1 cellular context compared by ENCODE assay signal in the genomic region with DNA sequence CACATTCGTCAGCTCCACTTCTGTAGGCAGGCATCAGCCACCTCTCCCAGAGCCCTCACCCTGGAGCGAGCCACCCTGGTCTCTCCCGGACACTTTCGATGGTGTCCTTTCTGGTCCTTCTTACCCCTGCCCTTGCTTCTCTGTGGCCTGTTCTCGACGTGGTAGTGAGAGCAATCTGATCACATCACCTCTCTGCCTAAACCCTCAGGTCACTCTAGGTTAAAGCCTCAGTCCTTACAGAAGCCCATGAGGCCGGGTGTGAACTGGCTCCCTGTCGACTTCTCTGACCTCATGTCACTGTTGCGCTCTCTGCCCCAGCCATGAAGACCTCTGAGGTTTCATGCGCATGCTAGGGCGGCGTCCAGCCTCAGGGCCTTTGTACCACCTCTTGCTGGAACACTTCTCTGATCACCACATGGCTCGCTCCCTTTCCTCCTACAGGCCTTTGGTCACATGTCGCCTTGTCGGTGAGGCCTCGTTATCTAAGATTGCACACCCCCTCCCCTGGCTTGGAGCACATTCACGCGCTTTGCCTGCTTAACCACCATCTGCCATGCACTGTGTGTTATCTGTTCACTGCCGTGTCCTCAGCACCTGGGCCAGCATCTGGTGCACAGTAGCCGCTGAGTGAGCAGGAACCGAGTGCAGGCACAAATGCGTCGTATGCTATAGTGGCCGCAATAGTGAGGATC.
A peak's percentile ranks its signal among the peaks of the same experiment; 100 is the strongest.
TF ChIP-seq lines count a peak whose summit lies in the region.

No MANE protein-coding gene starts in this region.

TF ChIP-seq in K562, 482 proteins besides CTCF, POLR2A, EP300 and RAD21 (continued from another document and continues in another):
- TF ChIP-seq, protein P1, sequence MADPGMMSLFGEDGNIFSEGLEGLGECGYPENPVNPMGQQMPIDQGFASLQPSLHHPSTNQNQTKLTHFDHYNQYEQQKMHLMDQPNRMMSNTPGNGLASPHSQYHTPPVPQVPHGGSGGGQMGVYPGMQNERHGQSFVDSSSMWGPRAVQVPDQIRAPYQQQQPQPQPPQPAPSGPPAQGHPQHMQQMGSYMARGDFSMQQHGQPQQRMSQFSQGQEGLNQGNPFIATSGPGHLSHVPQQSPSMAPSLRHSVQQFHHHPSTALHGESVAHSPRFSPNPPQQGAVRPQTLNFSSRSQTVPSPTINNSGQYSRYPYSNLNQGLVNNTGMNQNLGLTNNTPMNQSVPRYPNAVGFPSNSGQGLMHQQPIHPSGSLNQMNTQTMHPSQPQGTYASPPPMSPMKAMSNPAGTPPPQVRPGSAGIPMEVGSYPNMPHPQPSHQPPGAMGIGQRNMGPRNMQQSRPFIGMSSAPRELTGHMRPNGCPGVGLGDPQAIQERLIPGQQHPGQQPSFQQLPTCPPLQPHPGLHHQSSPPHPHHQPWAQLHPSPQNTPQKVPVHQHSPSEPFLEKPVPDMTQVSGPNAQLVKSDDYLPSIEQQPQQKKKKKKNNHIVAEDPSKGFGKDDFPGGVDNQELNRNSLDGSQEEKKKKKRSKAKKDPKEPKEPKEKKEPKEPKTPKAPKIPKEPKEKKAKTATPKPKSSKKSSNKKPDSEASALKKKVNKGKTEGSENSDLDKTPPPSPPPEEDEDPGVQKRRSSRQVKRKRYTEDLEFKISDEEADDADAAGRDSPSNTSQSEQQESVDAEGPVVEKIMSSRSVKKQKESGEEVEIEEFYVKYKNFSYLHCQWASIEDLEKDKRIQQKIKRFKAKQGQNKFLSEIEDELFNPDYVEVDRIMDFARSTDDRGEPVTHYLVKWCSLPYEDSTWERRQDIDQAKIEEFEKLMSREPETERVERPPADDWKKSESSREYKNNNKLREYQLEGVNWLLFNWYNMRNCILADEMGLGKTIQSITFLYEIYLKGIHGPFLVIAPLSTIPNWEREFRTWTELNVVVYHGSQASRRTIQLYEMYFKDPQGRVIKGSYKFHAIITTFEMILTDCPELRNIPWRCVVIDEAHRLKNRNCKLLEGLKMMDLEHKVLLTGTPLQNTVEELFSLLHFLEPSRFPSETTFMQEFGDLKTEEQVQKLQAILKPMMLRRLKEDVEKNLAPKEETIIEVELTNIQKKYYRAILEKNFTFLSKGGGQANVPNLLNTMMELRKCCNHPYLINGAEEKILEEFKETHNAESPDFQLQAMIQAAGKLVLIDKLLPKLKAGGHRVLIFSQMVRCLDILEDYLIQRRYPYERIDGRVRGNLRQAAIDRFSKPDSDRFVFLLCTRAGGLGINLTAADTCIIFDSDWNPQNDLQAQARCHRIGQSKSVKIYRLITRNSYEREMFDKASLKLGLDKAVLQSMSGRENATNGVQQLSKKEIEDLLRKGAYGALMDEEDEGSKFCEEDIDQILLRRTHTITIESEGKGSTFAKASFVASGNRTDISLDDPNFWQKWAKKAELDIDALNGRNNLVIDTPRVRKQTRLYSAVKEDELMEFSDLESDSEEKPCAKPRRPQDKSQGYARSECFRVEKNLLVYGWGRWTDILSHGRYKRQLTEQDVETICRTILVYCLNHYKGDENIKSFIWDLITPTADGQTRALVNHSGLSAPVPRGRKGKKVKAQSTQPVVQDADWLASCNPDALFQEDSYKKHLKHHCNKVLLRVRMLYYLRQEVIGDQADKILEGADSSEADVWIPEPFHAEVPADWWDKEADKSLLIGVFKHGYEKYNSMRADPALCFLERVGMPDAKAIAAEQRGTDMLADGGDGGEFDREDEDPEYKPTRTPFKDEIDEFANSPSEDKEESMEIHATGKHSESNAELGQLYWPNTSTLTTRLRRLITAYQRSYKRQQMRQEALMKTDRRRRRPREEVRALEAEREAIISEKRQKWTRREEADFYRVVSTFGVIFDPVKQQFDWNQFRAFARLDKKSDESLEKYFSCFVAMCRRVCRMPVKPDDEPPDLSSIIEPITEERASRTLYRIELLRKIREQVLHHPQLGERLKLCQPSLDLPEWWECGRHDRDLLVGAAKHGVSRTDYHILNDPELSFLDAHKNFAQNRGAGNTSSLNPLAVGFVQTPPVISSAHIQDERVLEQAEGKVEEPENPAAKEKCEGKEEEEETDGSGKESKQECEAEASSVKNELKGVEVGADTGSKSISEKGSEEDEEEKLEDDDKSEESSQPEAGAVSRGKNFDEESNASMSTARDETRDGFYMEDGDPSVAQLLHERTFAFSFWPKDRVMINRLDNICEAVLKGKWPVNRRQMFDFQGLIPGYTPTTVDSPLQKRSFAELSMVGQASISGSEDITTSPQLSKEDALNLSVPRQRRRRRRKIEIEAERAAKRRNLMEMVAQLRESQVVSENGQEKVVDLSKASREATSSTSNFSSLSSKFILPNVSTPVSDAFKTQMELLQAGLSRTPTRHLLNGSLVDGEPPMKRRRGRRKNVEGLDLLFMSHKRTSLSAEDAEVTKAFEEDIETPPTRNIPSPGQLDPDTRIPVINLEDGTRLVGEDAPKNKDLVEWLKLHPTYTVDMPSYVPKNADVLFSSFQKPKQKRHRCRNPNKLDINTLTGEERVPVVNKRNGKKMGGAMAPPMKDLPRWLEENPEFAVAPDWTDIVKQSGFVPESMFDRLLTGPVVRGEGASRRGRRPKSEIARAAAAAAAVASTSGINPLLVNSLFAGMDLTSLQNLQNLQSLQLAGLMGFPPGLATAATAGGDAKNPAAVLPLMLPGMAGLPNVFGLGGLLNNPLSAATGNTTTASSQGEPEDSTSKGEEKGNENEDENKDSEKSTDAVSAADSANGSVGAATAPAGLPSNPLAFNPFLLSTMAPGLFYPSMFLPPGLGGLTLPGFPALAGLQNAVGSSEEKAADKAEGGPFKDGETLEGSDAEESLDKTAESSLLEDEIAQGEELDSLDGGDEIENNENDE (IDR thresholded peaks at IDR 0.05; ENCODE audit: low read depth, low read length) = no peak
- no peak for TF ChIP-seq GATAD2B (IDR thresholded peaks at IDR 0.05; ENCODE audit: borderline replicate concordance)
- peak; percentile 83 for TF ChIP-seq ZNF766 (CRISPR knock-in tag; conservative IDR thresholded peaks at IDR 0.05)
- no peak for TF ChIP-seq ELF1 (tag; IDR thresholded peaks at IDR 0.05)
- peak; percentile 87 for TF ChIP-seq FOXM1 (IDR thresholded peaks at IDR 0.05; ENCODE audit: low read depth)
- TF ChIP-seq FOXM1 (CRISPR knock-in tag; IDR thresholded peaks at IDR 0.05; ENCODE audit: low read depth) = no peak
- peak; percentile 71 for TF ChIP-seq ZNF24 (IDR thresholded peaks at IDR 0.05)
- TF ChIP-seq DNMT1 (IDR thresholded peaks at IDR 0.05) = no peak
- TF ChIP-seq, protein P2, sequence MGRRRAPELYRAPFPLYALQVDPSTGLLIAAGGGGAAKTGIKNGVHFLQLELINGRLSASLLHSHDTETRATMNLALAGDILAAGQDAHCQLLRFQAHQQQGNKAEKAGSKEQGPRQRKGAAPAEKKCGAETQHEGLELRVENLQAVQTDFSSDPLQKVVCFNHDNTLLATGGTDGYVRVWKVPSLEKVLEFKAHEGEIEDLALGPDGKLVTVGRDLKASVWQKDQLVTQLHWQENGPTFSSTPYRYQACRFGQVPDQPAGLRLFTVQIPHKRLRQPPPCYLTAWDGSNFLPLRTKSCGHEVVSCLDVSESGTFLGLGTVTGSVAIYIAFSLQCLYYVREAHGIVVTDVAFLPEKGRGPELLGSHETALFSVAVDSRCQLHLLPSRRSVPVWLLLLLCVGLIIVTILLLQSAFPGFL (CRISPR knock-in tag; IDR thresholded peaks at IDR 0.05) = no peak
- TF ChIP-seq, protein P3, sequence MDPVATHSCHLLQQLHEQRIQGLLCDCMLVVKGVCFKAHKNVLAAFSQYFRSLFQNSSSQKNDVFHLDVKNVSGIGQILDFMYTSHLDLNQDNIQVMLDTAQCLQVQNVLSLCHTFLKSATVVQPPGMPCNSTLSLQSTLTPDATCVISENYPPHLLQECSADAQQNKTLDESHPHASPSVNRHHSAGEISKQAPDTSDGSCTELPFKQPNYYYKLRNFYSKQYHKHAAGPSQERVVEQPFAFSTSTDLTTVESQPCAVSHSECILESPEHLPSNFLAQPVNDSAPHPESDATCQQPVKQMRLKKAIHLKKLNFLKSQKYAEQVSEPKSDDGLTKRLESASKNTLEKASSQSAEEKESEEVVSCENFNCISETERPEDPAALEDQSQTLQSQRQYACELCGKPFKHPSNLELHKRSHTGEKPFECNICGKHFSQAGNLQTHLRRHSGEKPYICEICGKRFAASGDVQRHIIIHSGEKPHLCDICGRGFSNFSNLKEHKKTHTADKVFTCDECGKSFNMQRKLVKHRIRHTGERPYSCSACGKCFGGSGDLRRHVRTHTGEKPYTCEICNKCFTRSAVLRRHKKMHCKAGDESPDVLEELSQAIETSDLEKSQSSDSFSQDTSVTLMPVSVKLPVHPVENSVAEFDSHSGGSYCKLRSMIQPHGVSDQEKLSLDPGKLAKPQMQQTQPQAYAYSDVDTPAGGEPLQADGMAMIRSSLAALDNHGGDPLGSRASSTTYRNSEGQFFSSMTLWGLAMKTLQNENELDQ (CRISPR knock-in tag; IDR thresholded peaks at IDR 0.05; ENCODE audit: borderline replicate concordance) = no peak
- TF ChIP-seq OTX1 (CRISPR knock-in tag; IDR thresholded peaks at IDR 0.05) = no peak
- TF ChIP-seq HDAC8 (tag; IDR thresholded peaks at IDR 0.05) = no peak
- TF ChIP-seq, protein P4, sequence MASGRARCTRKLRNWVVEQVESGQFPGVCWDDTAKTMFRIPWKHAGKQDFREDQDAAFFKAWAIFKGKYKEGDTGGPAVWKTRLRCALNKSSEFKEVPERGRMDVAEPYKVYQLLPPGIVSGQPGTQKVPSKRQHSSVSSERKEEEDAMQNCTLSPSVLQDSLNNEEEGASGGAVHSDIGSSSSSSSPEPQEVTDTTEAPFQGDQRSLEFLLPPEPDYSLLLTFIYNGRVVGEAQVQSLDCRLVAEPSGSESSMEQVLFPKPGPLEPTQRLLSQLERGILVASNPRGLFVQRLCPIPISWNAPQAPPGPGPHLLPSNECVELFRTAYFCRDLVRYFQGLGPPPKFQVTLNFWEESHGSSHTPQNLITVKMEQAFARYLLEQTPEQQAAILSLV (tag; IDR thresholded peaks at IDR 0.05) = no peak
- TF ChIP-seq, protein P5, sequence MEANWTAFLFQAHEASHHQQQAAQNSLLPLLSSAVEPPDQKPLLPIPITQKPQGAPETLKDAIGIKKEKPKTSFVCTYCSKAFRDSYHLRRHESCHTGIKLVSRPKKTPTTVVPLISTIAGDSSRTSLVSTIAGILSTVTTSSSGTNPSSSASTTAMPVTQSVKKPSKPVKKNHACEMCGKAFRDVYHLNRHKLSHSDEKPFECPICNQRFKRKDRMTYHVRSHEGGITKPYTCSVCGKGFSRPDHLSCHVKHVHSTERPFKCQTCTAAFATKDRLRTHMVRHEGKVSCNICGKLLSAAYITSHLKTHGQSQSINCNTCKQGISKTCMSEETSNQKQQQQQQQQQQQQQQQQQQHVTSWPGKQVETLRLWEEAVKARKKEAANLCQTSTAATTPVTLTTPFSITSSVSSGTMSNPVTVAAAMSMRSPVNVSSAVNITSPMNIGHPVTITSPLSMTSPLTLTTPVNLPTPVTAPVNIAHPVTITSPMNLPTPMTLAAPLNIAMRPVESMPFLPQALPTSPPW (CRISPR knock-in tag; IDR thresholded peaks at IDR 0.05) = peak; percentile 58
- TF ChIP-seq NFIX (CRISPR knock-in tag; IDR thresholded peaks at IDR 0.05; ENCODE audit: low read depth) = no peak
- TF ChIP-seq RCOR1 (IDR thresholded peaks at IDR 0.05; ENCODE audit: borderline replicate concordance in 1 of 2, low read depth in 2 of 2, low read length in 2 of 2) = peak; percentile 79 to 85; a peak in 3 of 4 replicates
- TF ChIP-seq MEF2D (tag; conservative IDR thresholded peaks at IDR 0.05; ENCODE audit: low read depth) = no peak
- TF ChIP-seq PML (IDR thresholded peaks at IDR 0.05; ENCODE audit: low read length) = peak; percentile 92
- peak; percentile 55; the same call in 1 of the 2 replicates for TF ChIP-seq ZNF197 (CRISPR knock-in tag; IDR thresholded peaks at IDR 0.05; ENCODE audit: low read depth)
- TF ChIP-seq ZNF589 (CRISPR knock-in tag; IDR thresholded peaks at IDR 0.05; ENCODE audit: low read depth) = peak; percentile 89
- no peak for TF ChIP-seq ZNF75A (CRISPR knock-in tag; IDR thresholded peaks at IDR 0.05)
- TF ChIP-seq, protein P6, sequence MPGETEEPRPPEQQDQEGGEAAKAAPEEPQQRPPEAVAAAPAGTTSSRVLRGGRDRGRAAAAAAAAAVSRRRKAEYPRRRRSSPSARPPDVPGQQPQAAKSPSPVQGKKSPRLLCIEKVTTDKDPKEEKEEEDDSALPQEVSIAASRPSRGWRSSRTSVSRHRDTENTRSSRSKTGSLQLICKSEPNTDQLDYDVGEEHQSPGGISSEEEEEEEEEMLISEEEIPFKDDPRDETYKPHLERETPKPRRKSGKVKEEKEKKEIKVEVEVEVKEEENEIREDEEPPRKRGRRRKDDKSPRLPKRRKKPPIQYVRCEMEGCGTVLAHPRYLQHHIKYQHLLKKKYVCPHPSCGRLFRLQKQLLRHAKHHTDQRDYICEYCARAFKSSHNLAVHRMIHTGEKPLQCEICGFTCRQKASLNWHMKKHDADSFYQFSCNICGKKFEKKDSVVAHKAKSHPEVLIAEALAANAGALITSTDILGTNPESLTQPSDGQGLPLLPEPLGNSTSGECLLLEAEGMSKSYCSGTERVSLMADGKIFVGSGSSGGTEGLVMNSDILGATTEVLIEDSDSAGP (CRISPR knock-in tag; IDR thresholded peaks at IDR 0.05) = no peak
- TF ChIP-seq ZNF146 (CRISPR knock-in tag; IDR thresholded peaks at IDR 0.05; ENCODE audit: unreplicated experiment) = no peak
- TF ChIP-seq, protein P7, sequence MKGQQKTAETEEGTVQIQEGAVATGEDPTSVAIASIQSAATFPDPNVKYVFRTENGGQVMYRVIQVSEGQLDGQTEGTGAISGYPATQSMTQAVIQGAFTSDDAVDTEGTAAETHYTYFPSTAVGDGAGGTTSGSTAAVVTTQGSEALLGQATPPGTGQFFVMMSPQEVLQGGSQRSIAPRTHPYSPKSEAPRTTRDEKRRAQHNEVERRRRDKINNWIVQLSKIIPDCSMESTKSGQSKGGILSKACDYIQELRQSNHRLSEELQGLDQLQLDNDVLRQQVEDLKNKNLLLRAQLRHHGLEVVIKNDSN (CRISPR knock-in tag; IDR thresholded peaks at IDR 0.05) = peak; percentile 97
- no peak for TF ChIP-seq KLF13 (tag; IDR thresholded peaks at IDR 0.05; ENCODE audit: borderline replicate concordance, low read depth)
- peak; percentile 68; the same call in 1 of the 2 replicates for TF ChIP-seq RNF2 (IDR thresholded peaks at IDR 0.05)
- no peak for TF ChIP-seq MCM7 (IDR thresholded peaks at IDR 0.05)
- no peak for TF ChIP-seq TFAM (CRISPR knock-in tag; conservative IDR thresholded peaks at IDR 0.05)
- peak; percentile 86; the same call in 1 of the 2 replicates for TF ChIP-seq CC2D1A (IDR thresholded peaks at IDR 0.05)
- TF ChIP-seq TEAD1 (CRISPR knock-in tag; IDR thresholded peaks at IDR 0.05) = peak; percentile 45 to 72; a peak in 2 of 4 replicates
- peak in 1 of 2 experiments; percentile 77; a peak in 1 of 4 replicates for TF ChIP-seq TBL1XR1 (IDR thresholded peaks at IDR 0.05; ENCODE audit: low read length in 2 of 2)
- peak; percentile 82 for TF ChIP-seq PHB2 (IDR thresholded peaks at IDR 0.05; ENCODE audit: low read depth)
- TF ChIP-seq CREM (IDR thresholded peaks at IDR 0.05; ENCODE audit: low read depth) = peak; percentile 80
- peak; percentile 91 for TF ChIP-seq DPF2 (IDR thresholded peaks at IDR 0.05)
- TF ChIP-seq, protein P8, sequence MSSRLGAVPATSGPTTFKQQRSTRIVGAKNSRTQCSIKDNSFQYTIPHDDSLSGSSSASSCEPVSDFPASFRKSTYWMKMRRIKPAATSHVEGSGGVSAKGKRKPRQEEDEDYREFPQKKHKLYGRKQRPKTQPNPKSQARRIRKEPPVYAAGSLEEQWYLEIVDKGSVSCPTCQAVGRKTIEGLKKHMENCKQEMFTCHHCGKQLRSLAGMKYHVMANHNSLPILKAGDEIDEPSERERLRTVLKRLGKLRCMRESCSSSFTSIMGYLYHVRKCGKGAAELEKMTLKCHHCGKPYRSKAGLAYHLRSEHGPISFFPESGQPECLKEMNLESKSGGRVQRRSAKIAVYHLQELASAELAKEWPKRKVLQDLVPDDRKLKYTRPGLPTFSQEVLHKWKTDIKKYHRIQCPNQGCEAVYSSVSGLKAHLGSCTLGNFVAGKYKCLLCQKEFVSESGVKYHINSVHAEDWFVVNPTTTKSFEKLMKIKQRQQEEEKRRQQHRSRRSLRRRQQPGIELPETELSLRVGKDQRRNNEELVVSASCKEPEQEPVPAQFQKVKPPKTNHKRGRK (tag; IDR thresholded peaks at IDR 0.05) = no peak
